Comparison of ENCODE assay signal across 8 cellular contexts in the genomic region with DNA sequence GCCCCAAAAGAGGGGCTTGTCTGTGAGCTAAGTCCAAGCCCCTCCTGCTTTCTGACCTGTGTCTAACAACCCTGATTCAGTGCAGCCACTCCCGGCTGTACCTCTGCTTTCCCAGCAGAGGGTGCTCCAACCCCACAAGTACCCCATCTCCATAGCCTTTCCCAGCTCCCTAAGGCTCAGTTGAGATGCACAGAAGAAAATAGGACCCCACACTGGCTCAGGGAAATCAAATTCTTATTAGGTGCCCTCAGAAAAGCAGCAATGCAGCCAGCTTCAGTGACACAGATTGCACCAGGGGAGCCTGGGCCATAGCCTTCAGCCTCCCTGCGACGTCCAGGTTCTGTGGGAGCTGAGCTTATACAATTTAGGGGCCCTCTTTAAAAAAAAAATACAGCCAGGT. TPM values are rescaled to one million over a fixed set of nuclear protein-coding genes. Genes with fewer than 3 reads are reported as not detected.
DNase-seq lines count a peak whose midpoint lies in the region; ATAC-seq and TF ChIP-seq lines count a peak whose summit lies in the region.

No MANE protein-coding gene starts in this region.

- H3K4me1 Mint-ChIP-seq in activated B cell treated with CpG ODN at 0.5 μM for 24 hours, result no peaks in the 10 kb centered on the region

- peaks cover 5% of the 10 kb centered on the region for H3K9me3 ChIP-seq in AG04450 (ENCODE audit: control insufficient read depth, insufficient read depth, low read length)

- H3K4me3 ChIP-seq in AG04450 (ENCODE audit: low read depth, low read length), result no peak overlapping the region

- H3K27me3 ChIP-seq in AG04450 (ENCODE audit: control insufficient read depth, insufficient read depth, low read length), result peaks cover 2% of the 10 kb centered on the region

- CTCF ChIA-PET in AG04450 (lab: Charles Lee) (interaction anchor here (0.6 to 9.7 kb wide), 50 partner anchors 9 to 1028 kb away, joined by 3 to 524 read pairs (median 5); partner anchors contain the start of gene CIPC), activated B cell treated with CpG ODN at 0.5 μM for 24 hours (lab: Charles Lee) (interaction anchor here (0.7 to 10.7 kb wide), 30 partner anchors 10 to 440 kb away, joined by 3 to 233 read pairs (median 4); no protein-coding TSS in a partner anchor)

- no peak overlapping the region for H3K4me3 Mint-ChIP-seq in activated B cell treated with CpG ODN at 0.5 μM for 24 hours

- no peak overlapping the region for H3K27ac Mint-ChIP-seq in activated B cell treated with CpG ODN at 0.5 μM for 24 hours

- TF ChIP-seq CTCF in AG04450 (IDR thresholded peaks at IDR 0.05; ENCODE audit: low read depth, low read length), result peak; percentile 99
- peak; percentile 91 for TF ChIP-seq CTCF in GM20000 (IDR thresholded peaks at IDR 0.05; ENCODE audit: extremely low read depth, missing control alignments)
- no peak for TF ChIP-seq CTCF in activated B cell treated with CpG ODN at 0.5 μM for 24 hours (IDR thresholded peaks at IDR 0.05)

- no peaks in the 10 kb centered on the region for H3K27me3 Mint-ChIP-seq in activated B cell treated with CpG ODN at 0.5 μM for 24 hours

- H3K36me3 Mint-ChIP-seq in activated B cell treated with CpG ODN at 0.5 μM for 24 hours (ENCODE audit: low read depth), result no peaks in the 10 kb centered on the region

- POLR2A ChIA-PET in AG04450 (lab: Yijun Ruan, JAX) (interaction anchor here (0.7 to 1.8 kb wide), 5 partner anchors 29 to 194 kb away, joined by 3 to 9 read pairs (median 3); no protein-coding TSS in a partner anchor), activated B cell treated with CpG ODN at 0.5 μM for 24 hours (lab: Charles Lee) (interaction anchor here (0.7 to 2.4 kb wide), 3 partner anchors 29 to 195 kb away, joined by 4 to 8 read pairs (median 4); no protein-coding TSS in a partner anchor)

- no peaks in the 10 kb centered on the region for H3K9me3 Mint-ChIP-seq in activated B cell treated with CpG ODN at 0.5 μM for 24 hours

- DNase-seq in AG04450 (ENCODE audit: low read depth, low spot score), result peak; percentile 68
- DNase-seq in GM20000 (ENCODE audit: low spot score), result peak; percentile 76
- peak; percentile 40 for DNase-seq in NCI-H2227 treated with DMSO at 0.1 percent for 48 hours (lab: John Stamatoyannopoulos, UW)
- no peak for DNase-seq in activated B cell treated with CpG ODN at 0.5 μM for 24 hours
- DNase-seq in cerebellum (ENCODE audit: low spot score), result peak; percentile 86
- DNase-seq in kidney glomerular epithelial cell (lab: John Stamatoyannopoulos, UW), result peak; percentile 49
- DNase-seq in stimulated activated CD4-positive, alpha-beta T cell treated with anti-CD3 and anti-CD28 coated beads, Interleukin-2, amount 100 ng/mL, for 24 hours, result peak; percentile 56 to 57

- ATAC-seq in activated B cell treated with CpG ODN at 0.5 μM for 24 hours (ENCODE audit: low read depth) (peak; percentile 54), HG02852 (IDR thresholded peaks at IDR 0.05; ENCODE audit: unreplicated experiment) (no peak)

- no peak overlapping the region for H3K27ac ChIP-seq in AG04450 (ENCODE audit: low read depth, low read length)

- intact Hi-C loops in activated B cell treated with CpG ODN at 0.5 μM for 24 hours (cut with micrococcal nuclease), result loop anchor here (1.0 to 2.0 kb wide), 3 partner anchors 29 to 192 kb away; no protein-coding TSS in a partner anchor

RNA-seq across cellular contexts. Expression of gene LRRC74A, which starts 49.9 kb away (rescaled TPM):
- polyA plus RNA-seq in AG04450 (2011; rRNA removed), result not detected in 2 replicates
- not detected in 2 replicates for polyA minus RNA-seq in AG04450 (2011; rRNA and poly(A)+ RNA removed)
- total RNA-seq in activated B cell treated with CpG ODN at 0.5 μM for 24 hours (not detected in 2 replicates), cerebellum (not detected)
